ENCODE assay signal across 22 cellular contexts in the genomic region with DNA sequence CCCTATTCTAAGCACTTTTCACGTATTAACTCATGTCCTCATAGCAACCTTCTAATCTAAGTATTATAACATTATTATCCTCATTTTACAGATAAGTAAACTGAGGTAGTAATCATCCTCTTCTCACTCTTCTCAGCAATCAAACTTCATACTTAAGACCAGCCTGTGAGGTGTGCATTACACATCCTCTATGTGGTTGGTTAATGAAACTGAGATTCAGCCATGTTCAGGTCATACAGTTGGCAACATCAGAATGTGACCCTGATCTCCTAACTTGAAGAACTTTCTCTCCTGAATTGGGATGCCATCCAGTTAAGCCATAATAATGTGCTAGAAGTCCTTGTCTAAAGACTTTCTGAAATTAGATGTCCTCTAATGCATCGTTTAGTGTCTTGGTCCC.
"Had no signal": no experiment of that assay in that cellular context is flagged by ENCODE, and none has a peak within 500 bp of the region (broad histone marks: within the 10 kb centered on the region; RNA-seq: fewer than 3 reads in every experiment).

No MANE protein-coding gene starts in this region.

- DNase-seq: activated CD4-positive, alpha-beta T cell treated with anti-CD3 and anti-CD28 coated beads, Interleukin-2, amount 10 ng/mL, durations not matched to agents 24 days and 14 days; activated CD4-positive, alpha-beta T cell treated with anti-CD3 and anti-CD28 coated beads, Interleukin-2, amount 50 U/mL, for 48 hours; activated CD4-positive, CD25-positive, alpha-beta regulatory T cell; activated CD8-positive, alpha-beta memory T cell treated with anti-CD3 and anti-CD28 coated beads, Interleukin-2, amount 50 U/mL, for 4 hours; activated effector memory CD4-positive, alpha-beta T cell treated with Interleukin-2 at 50 U/mL for 16 hours; activated naive CD4-positive, alpha-beta T cell treated with anti-CD3 and anti-CD28 coated beads, Interleukin-2, amount 10 ng/mL, durations not matched to agents 7 days and 5 days; activated naive CD8-positive, alpha-beta T cell treated with anti-CD3 and anti-CD28 coated beads, Interleukin-2, amount 50 U/mL, for 24 hours; activated T-cell treated with anti-CD3 and anti-CD28 coated beads for 4 hours; activated T-cell treated with anti-CD3 and anti-CD28 coated beads, Interleukin-2, amount 50 U/mL, for 4 hours; amygdala; NCI-H187 treated with DMSO at 0.1 percent for 48 hours; NCI-H2227 treated with DMSO at 0.1 percent for 48 hours; NCI-H446 treated with DMSO at 0.1 percent for 48 hours; SHP77; SJCRH30; T1000; WERI-Rb-1 had no signal

- H3K27ac ChIP-seq: ascending aorta, cardiac muscle cell, SJCRH30, SK-N-MC, WERI-Rb-1 had no signal

- H3K4me3 ChIP-seq: ascending aorta, cardiac muscle cell, K562, SJCRH30, SK-N-MC had no signal

- H3K4me1 ChIP-seq: SJCRH30 had no signal

- H3K9me3 ChIP-seq: ascending aorta, SJCRH30 had no signal

- H3K27me3 ChIP-seq: ascending aorta, cardiac muscle cell, SJCRH30 had no signal

- ATAC-seq: activated naive CD8-positive, alpha-beta T cell treated with anti-CD3 and anti-CD28 coated beads, Interleukin-2, amount 50 U/mL, for 24 hours; activated T-cell treated with anti-CD3 and anti-CD28 coated beads, Interleukin-2, amount 50 U/mL, for 4 hours; K562; Panc1 had no signal

- H3K36me3 ChIP-seq: ascending aorta, cardiac muscle cell, SJCRH30, WERI-Rb-1 had no signal

- FAIRE-seq: K562 had no signal
